10 cellular contexts compared by ENCODE assay signal in the genomic region with DNA sequence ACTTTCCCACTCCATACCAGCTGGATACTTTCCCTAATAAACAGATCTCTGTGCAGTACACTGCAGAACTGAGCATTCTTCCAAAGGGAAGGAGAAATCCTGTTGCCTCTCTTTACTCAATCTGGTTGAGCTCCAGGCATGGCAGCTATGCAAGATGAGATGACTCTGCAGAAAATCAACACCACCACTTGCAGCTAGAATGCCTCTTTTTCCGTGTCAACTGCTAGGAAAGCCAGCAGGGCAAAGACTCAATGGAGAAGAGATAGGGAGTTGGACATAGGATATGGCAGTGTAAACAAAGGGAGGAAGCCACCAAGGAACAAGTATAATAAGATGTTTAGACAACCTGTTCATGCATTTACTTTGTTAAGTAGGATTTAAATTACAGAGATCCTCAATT. TPM values are rescaled to one million over a fixed set of nuclear protein-coding genes. Genes with fewer than 3 reads are reported as not detected.
DNase-seq lines count a peak whose midpoint lies in the region; ATAC-seq and TF ChIP-seq lines count a peak whose summit lies in the region.
"Had no signal": no experiment of that assay in that cellular context is flagged by ENCODE, and none has a peak within 500 bp of the region (broad histone marks: within the 10 kb centered on the region; RNA-seq: fewer than 3 reads in every experiment).

No MANE protein-coding gene starts in this region.

- no peak overlapping the region for H3K4me3 ChIP-seq in CD8-positive, alpha-beta T cell (ENCODE audit: low read depth, low read length)
- H3K4me3 ChIP-seq in naive thymus-derived CD4-positive, alpha-beta T cell (ENCODE audit: low read length) = no peak overlapping the region

- H3K27ac ChIP-seq in CD8-positive, alpha-beta T cell (ENCODE audit: low read depth, low read length) = no peak overlapping the region
- no peak overlapping the region for H3K27ac ChIP-seq in naive thymus-derived CD4-positive, alpha-beta T cell (ENCODE audit: low read depth, low read length)

- peaks cover 22% of the 10 kb centered on the region for H3K36me3 ChIP-seq in CD8-positive, alpha-beta T cell (ENCODE audit: insufficient read depth, low read length)
- H3K36me3 ChIP-seq in naive thymus-derived CD4-positive, alpha-beta T cell (ENCODE audit: control insufficient read depth in 2 of 3, insufficient read depth in 3 of 3, low read length in 3 of 3) = peaks cover 6 to 51% (median 11%) of the 10 kb centered on the region in 3 experiments

- CTCF ChIA-PET in CD8-positive, alpha-beta T cell (lab: Charles Lee) = interaction anchor here (1.0 to 1.4 kb wide), 5 partner anchors 46 to 144 kb away, joined by 3 to 4 read pairs (median 3); no protein-coding TSS in a partner anchor
- CTCF ChIA-PET in naive thymus-derived CD4-positive, alpha-beta T cell (lab: Charles Lee) = interaction anchor here (0.6 to 1.2 kb wide), 4 partner anchors 10 to 217 kb away, joined by 3 read pairs; no protein-coding TSS in a partner anchor

- peaks cover 23% of the 10 kb centered on the region for H3K4me1 Mint-ChIP-seq in CD8-positive, alpha-beta T cell (ENCODE audit: low read depth)
- peaks cover 3 to 39% (median 27%) of the 10 kb centered on the region in 7 donors for H3K4me1 Mint-ChIP-seq in naive thymus-derived CD4-positive, alpha-beta T cell

- peaks cover 74% of the 10 kb centered on the region for H3K36me3 Mint-ChIP-seq in CD8-positive, alpha-beta T cell
- H3K36me3 Mint-ChIP-seq in naive thymus-derived CD4-positive, alpha-beta T cell = peaks cover 9 to 47% (median 33%) of the 10 kb centered on the region in 5 donors

- no peaks in the 10 kb centered on the region for H3K27me3 ChIP-seq in CD8-positive, alpha-beta T cell (ENCODE audit: insufficient read depth, low read length)
- H3K27me3 ChIP-seq in naive thymus-derived CD4-positive, alpha-beta T cell (ENCODE audit: control insufficient read depth in 2 of 2, insufficient read depth in 2 of 2, low read length in 2 of 2) = no peaks in the 10 kb centered on the region

- ATAC-seq in CD8-positive, alpha-beta T cell = no peak
- no peak for ATAC-seq in naive thymus-derived CD4-positive, alpha-beta T cell
- ATAC-seq in GM21423 (IDR thresholded peaks at IDR 0.05; ENCODE audit: unreplicated experiment) = no peak

- POLR2A ChIA-PET in CD8-positive, alpha-beta T cell (lab: Charles Lee) = no interaction called here
- POLR2A ChIA-PET in naive thymus-derived CD4-positive, alpha-beta T cell (lab: Charles Lee) = no interaction called here

- H3K27me3 Mint-ChIP-seq in CD8-positive, alpha-beta T cell (ENCODE audit: low read depth) = no peaks in the 10 kb centered on the region
- no peaks in the 10 kb centered on the region for H3K27me3 Mint-ChIP-seq in naive thymus-derived CD4-positive, alpha-beta T cell
- H3K27me3 Mint-ChIP-seq: IgD-negative memory B cell had no signal

- H3K4me1 ChIP-seq in CD8-positive, alpha-beta T cell (ENCODE audit: insufficient read depth, low read length) = no peaks in the 10 kb centered on the region
- H3K4me1 ChIP-seq in naive thymus-derived CD4-positive, alpha-beta T cell (ENCODE audit: control insufficient read depth in 2 of 2, insufficient read depth in 2 of 2, low read length in 2 of 2) = no peaks in the 10 kb centered on the region

- no peaks in the 10 kb centered on the region for H3K9me3 ChIP-seq in CD8-positive, alpha-beta T cell (ENCODE audit: low read length)
- H3K9me3 ChIP-seq in naive thymus-derived CD4-positive, alpha-beta T cell (ENCODE audit: control insufficient read depth in 2 of 3, low read length in 3 of 3) = no peaks in the 10 kb centered on the region

- no peak for TF ChIP-seq CTCF in CD8-positive, alpha-beta T cell (IDR thresholded peaks at IDR 0.05)

- peak overlapping the region; percentile 7 for H3K27ac Mint-ChIP-seq in CD8-positive, alpha-beta T cell
- peak overlapping the region in 5 of 9 donors; percentile 26 to 70 (median 52) for H3K27ac Mint-ChIP-seq in naive thymus-derived CD4-positive, alpha-beta T cell

- no peak overlapping the region for H3K4me3 Mint-ChIP-seq in CD8-positive, alpha-beta T cell
- no peak overlapping the region for H3K4me3 Mint-ChIP-seq in naive thymus-derived CD4-positive, alpha-beta T cell
- H3K4me3 Mint-ChIP-seq: IgD-negative memory B cell had no signal

- intact Hi-C loops in CD8-positive, alpha-beta T cell (cut with DNase I, micrococcal nuclease) = no loop called here
- intact Hi-C loops in naive thymus-derived CD4-positive, alpha-beta T cell (cut with micrococcal nuclease) = no loop called here

- H3K9me3 Mint-ChIP-seq in CD8-positive, alpha-beta T cell = no peaks in the 10 kb centered on the region
- peaks cover 0 to 2% (median 0%) of the 10 kb centered on the region in 11 donors for H3K9me3 Mint-ChIP-seq in naive thymus-derived CD4-positive, alpha-beta T cell
- H3K9me3 Mint-ChIP-seq: IgD-negative memory B cell had no signal

- DNase-seq in CD8-positive, alpha-beta T cell = no peak
- DNase-seq in NCI-H146 (lab: John Stamatoyannopoulos, UW) (peak; percentile 47), fibroblast of gingiva (ENCODE audit: low read depth) (peak; percentile 82), GOT3 (lab: John Stamatoyannopoulos, UW) (no peak), hepatic stellate cell (ENCODE audit: low spot score) (no peak)
- no peak for DNase-seq in naive thymus-derived CD4-positive, alpha-beta T cell
- DNase-seq in stimulated activated CD4-positive, alpha-beta T cell treated with anti-CD3 and anti-CD28 coated beads, Interleukin-15, amount 100 ng/mL, for 24 hours = no peak
- DNase-seq: stimulated activated naive CD4-positive, alpha-beta T cell treated with Interleukin-2 at 50 U/mL for 16 hours had no signal

RNA-seq across cellular contexts. Expression of gene CORO6, which starts 40.4 kb away (rescaled TPM):
- 1 to 10 TPM; 1.2 to 1.7 TPM for total RNA-seq in CD8-positive, alpha-beta T cell
- total RNA-seq in naive thymus-derived CD4-positive, alpha-beta T cell = 1 to 10 TPM; 1.4 to 3.1 (median 1.7) TPM
- under 1 TPM; 0.15 to 0.35 TPM for polyA plus RNA-seq in naive thymus-derived CD4-positive, alpha-beta T cell
- polyA plus RNA-seq: IgD-negative memory B cell had no signal

Comparison
In these comparisons a context has a peak if more than half of its experiments do, and no peak if none do; other contexts are left out.
1. DNase-seq: peak in NCI-H146 (single experiment) and fibroblast of gingiva (single experiment); none in CD8-positive, alpha-beta T cell (0 of 7), naive thymus-derived CD4-positive, alpha-beta T cell (0 of 9), GOT3 (single experiment), hepatic stellate cell (single experiment) and stimulated activated CD4-positive, alpha-beta T cell treated with anti-CD3 and anti-CD28 coated beads, Interleukin-15, amount 100 ng/mL, for 24 hours (single experiment).